ENCODE assay signal across 18 cellular contexts in the genomic region with DNA sequence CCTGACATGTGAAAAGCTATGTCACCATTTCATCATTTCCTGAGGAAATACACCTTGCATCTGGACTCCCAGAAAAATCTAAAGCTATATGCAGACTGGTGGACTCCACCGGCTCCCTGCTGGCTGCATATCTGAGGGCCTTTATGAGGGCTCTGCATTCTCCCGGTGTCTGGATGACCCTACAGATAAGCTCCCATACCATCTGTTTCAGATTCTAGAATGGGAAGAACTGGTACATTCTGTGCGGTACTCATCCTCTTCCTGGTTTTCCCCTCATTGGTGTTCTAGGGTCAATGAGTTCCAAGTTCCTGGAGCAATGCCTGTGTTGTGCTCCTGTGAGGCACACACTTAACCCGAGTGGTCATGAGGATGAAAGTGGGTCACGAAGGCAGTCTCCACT.
DNase-seq lines count a peak whose midpoint lies in the region; TF ChIP-seq lines count a peak whose summit lies in the region.
"Had no signal": no experiment of that assay in that cellular context is flagged by ENCODE, and none has a peak within 500 bp of the region (broad histone marks: within the 10 kb centered on the region; RNA-seq: fewer than 3 reads in every experiment).

No MANE protein-coding gene starts in this region.

- H3K9me3 ChIP-seq in mucosa of rectum (ENCODE audit: control insufficient read depth in 2 of 2, low read length in 2 of 2) (no peaks in the 10 kb centered on the region), suprapubic skin (no peaks in the 10 kb centered on the region)
- H3K9me3 ChIP-seq: pancreas had no signal

- peaks cover 90% of the 10 kb centered on the region for H3K4me1 Mint-ChIP-seq in chondrocyte (ENCODE audit: low read depth)
- H3K4me1 Mint-ChIP-seq: CD4-positive, CD25-positive, alpha-beta regulatory T cell had no signal

- no peaks in the 10 kb centered on the region for H3K9me3 Mint-ChIP-seq in chondrocyte (ENCODE audit: low read depth)
- H3K9me3 Mint-ChIP-seq: activated naive CD4-positive, alpha-beta T cell treated with anti-CD3 and anti-CD28 coated beads, Interleukin-2, amount 50 U/mL, for 72 hours; CD4-positive, CD25-positive, alpha-beta regulatory T cell had no signal

- peak overlapping the region; percentile 99 for H3K27ac Mint-ChIP-seq in chondrocyte (ENCODE audit: unreplicated experiment)
- H3K27ac Mint-ChIP-seq: activated naive CD4-positive, alpha-beta T cell treated with anti-CD3 and anti-CD28 coated beads, Interleukin-2, amount 50 U/mL, for 72 hours; CD4-positive, CD25-positive, alpha-beta regulatory T cell had no signal

- DNase-seq in NCI-H82 (lab: John Stamatoyannopoulos, UW) = peak; percentile 20
- DNase-seq in NCI-H82 treated with DMSO at 0.1 percent for 48 hours (lab: John Stamatoyannopoulos, UW; ENCODE audit: unreplicated experiment) = no peak
- DNase-seq in chondrocyte (ENCODE audit: low spot score) = no peak
- DNase-seq in suprapubic skin (ENCODE audit: low spot score in 2 of 2) = no peak
- no peak for DNase-seq in NK-92 treated with Interleukin-12 subunit alpha and Interleukin-12 subunit beta, amount 100 ng/mL, for 24 hours (lab: John Stamatoyannopoulos, UW)
- no peak for DNase-seq in GM19238 (ENCODE audit: insufficient read length, low spot score)
- DNase-seq in kidney glomerular epithelial cell (lab: John Stamatoyannopoulos, UW) = no peak
- DNase-seq: activated CD4-positive, CD25-positive, alpha-beta regulatory T cell treated with anti-CD3 and anti-CD28 coated beads, Interleukin-2, amount 50 U/mL, for 72 hours; activated T-cell treated with anti-CD3 and anti-CD28 coated beads for 4 hours; CD4-positive, CD25-positive, alpha-beta regulatory T cell; midbrain; NCI-H2081; pancreas; T-helper 2 cell had no signal

- no peaks in the 10 kb centered on the region for H3K27me3 ChIP-seq in mucosa of rectum (ENCODE audit: control insufficient read depth in 2 of 2, insufficient read depth in 2 of 2, low read length in 2 of 2)
- H3K27me3 ChIP-seq in suprapubic skin = no peaks in the 10 kb centered on the region
- H3K27me3 ChIP-seq: pancreas had no signal

- TF ChIP-seq CTCF in chondrocyte (IDR thresholded peaks at IDR 0.05) (no peak), suprapubic skin (IDR thresholded peaks at IDR 0.05) (no peak)

- no peak for TF ChIP-seq EP300 in suprapubic skin (IDR thresholded peaks at IDR 0.05)

- no peaks in the 10 kb centered on the region for H3K36me3 ChIP-seq in mucosa of rectum (ENCODE audit: control insufficient read depth in 2 of 2, insufficient read depth in 2 of 2, low read length in 2 of 2)
- no peaks in the 10 kb centered on the region for H3K36me3 ChIP-seq in suprapubic skin
- H3K36me3 ChIP-seq: pancreas had no signal

- H3K27me3 Mint-ChIP-seq in chondrocyte (ENCODE audit: low read depth) = no peaks in the 10 kb centered on the region

- no peak for TF ChIP-seq POLR2A in suprapubic skin (IDR thresholded peaks at IDR 0.05)

- H3K4me3 ChIP-seq in mucosa of rectum (ENCODE audit: low read length in 2 of 2) (no peak overlapping the region), suprapubic skin (no peak overlapping the region)
- H3K4me3 ChIP-seq: pancreas had no signal

- peaks cover 30% of the 10 kb centered on the region for H3K36me3 Mint-ChIP-seq in chondrocyte (ENCODE audit: low read depth)
- H3K36me3 Mint-ChIP-seq: activated naive CD4-positive, alpha-beta T cell treated with anti-CD3 and anti-CD28 coated beads, Interleukin-2, amount 50 U/mL, for 72 hours; CD4-positive, CD25-positive, alpha-beta regulatory T cell had no signal

- 73% methylated on average over 5 of the region's 5 CpGs for WGBS in suprapubic skin

- H3K27ac ChIP-seq in mucosa of rectum (ENCODE audit: low read depth in 2 of 2, low read length in 2 of 2) (peak overlapping the region; percentile 18 to 21), suprapubic skin (peak overlapping the region; percentile 42)
- H3K27ac ChIP-seq: 22Rv1, RWPE1 had no signal

- peak overlapping the region; percentile 13 for H3K4me3 Mint-ChIP-seq in chondrocyte (ENCODE audit: unreplicated experiment)
- H3K4me3 Mint-ChIP-seq: CD4-positive, CD25-positive, alpha-beta regulatory T cell had no signal

- H3K4me1 ChIP-seq in mucosa of rectum (ENCODE audit: control insufficient read depth in 2 of 2, insufficient read depth in 2 of 2, low read length in 2 of 2) (peaks cover 0 to 3% of the 10 kb centered on the region in 2 donors), suprapubic skin (peaks cover 54% of the 10 kb centered on the region)

- H3K9ac ChIP-seq in mucosa of rectum (ENCODE audit: low read depth in 1 of 2, low read length in 2 of 2) = no peak overlapping the region
